In genomic region chr2:105344704-105345345, GRCh38 we compare ENCODE assay signal across 8 cellular contexts. TPM values are rescaled to one million over a fixed set of nuclear protein-coding genes. Genes with fewer than 3 reads are reported as not detected.
DNase-seq lines count a peak whose midpoint lies in the region; ATAC-seq, FAIRE-seq and TF ChIP-seq lines count a peak whose summit lies in the region.

No MANE protein-coding gene starts in this region.

- H3K27me3 ChIP-seq in upper lobe of left lung: no peaks in the 10 kb centered on the region

- TF ChIP-seq CTCF in retinal pigment epithelial cell (conservative IDR thresholded peaks at IDR 0.05; ENCODE audit: low read depth, low read length) (peak; percentile 44), upper lobe of left lung (IDR thresholded peaks at IDR 0.05) (peak in 1 of 6 experiments; percentile 6)

- no peak overlapping the region for H3K27ac ChIP-seq in upper lobe of left lung

- no peaks in the 10 kb centered on the region for H3K4me1 ChIP-seq in upper lobe of left lung

- DNase-seq in NCI-H2107 treated with DMSO at 0.1 percent for 48 hours (lab: John Stamatoyannopoulos, UW; ENCODE audit: unreplicated experiment) (peak; percentile 22), NCI-H2107 (lab: John Stamatoyannopoulos, UW) (no peak), NCI-H2227 (lab: John Stamatoyannopoulos, UW; ENCODE audit: unreplicated experiment) (peak; percentile 37), retinal pigment epithelial cell (ENCODE audit: low read depth) (no peak), upper lobe of left lung (no peak)
- no peak for DNase-seq in activated CD4-positive, CD25-positive, alpha-beta regulatory T cell treated with anti-CD3 and anti-CD28 coated beads, Interleukin-2, amount 50 U/mL, for 72 hours

- H3K36me3 ChIP-seq in upper lobe of left lung: peaks cover 25 to 98% (median 63%) of the 10 kb centered on the region in 4 donors

- H3K9me3 ChIP-seq in upper lobe of left lung: no peaks in the 10 kb centered on the region

- H3K4me3 ChIP-seq in retinal pigment epithelial cell (ENCODE audit: low read length) (no peak overlapping the region), upper lobe of left lung (no peak overlapping the region)

- no peak for TF ChIP-seq POLR2A in upper lobe of left lung (IDR thresholded peaks at IDR 0.05)

- no peak for TF ChIP-seq EP300 in upper lobe of left lung (IDR thresholded peaks at IDR 0.05)

- WGBS in upper lobe of left lung, 2 donors: 73 to 77% methylated on average over 4 of the region's 4 CpGs

- ATAC-seq in upper lobe of left lung (ENCODE audit: low FRiP score in 2 of 2) (no peak), GM18517 (IDR thresholded peaks at IDR 0.05; ENCODE audit: unreplicated experiment) (no peak)

- FAIRE-seq in endometrium (lab: Jason Lieb, UNC): peak; percentile 81

RNA-seq across cellular contexts. Expression of gene C2orf49, which starts 7.5 kb away (rescaled TPM):
- total RNA-seq in upper lobe of left lung: 10 to 100 TPM; 12.8 to 38.5 (median 13.5) TPM

RNA-seq across cellular contexts. Expression of gene TGFBRAP1, which starts 15.3 kb away (rescaled TPM):
- total RNA-seq in upper lobe of left lung: 10 to 100 TPM; 18.6 to 25.7 (median 20.8) TPM

RNA-seq across cellular contexts. Expression of gene FHL2, which starts 54.0 kb away (rescaled TPM):
- total RNA-seq in upper lobe of left lung: 10 to 100 TPM in 2 of 6 donors, 1 to 10 TPM in 4; 2.4 to 15.0 (median 7.2) TPM

Comparison
In these comparisons a context has a peak if more than half of its experiments do, and no peak if none do; other contexts are left out.
1. DNase-seq: peak in NCI-H2107 treated with DMSO at 0.1 percent for 48 hours (single experiment) and NCI-H2227 (single experiment); none in NCI-H2107 (single experiment), retinal pigment epithelial cell (single experiment), upper lobe of left lung (0 of 2) and activated CD4-positive, CD25-positive, alpha-beta regulatory T cell treated with anti-CD3 and anti-CD28 coated beads, Interleukin-2, amount 50 U/mL, for 72 hours (single experiment).